ENCODE assay signal across 5 cellular contexts in genomic region chr2:39860538-39860937, GRCh38.
"Had no signal": no experiment of that assay in that cellular context is flagged by ENCODE, and none has a peak within 500 bp of the region (broad histone marks: within the 10 kb centered on the region; RNA-seq: fewer than 3 reads in every experiment).

No MANE protein-coding gene starts in this region.

- H3K4me2 ChIP-seq: GM23338 had no signal

- DNase-seq: H9, HCEC 1CT, IMR-90 had no signal

- H2AFZ ChIP-seq: GM23338 had no signal

- H3K4me3 ChIP-seq: GM23338, K562 had no signal
